ENCODE assay signal across 25 cellular contexts in genomic region chr13:36945078-36945477, GRCh38. TPM values are rescaled to one million over a fixed set of nuclear protein-coding genes. Genes with fewer than 3 reads are reported as not detected.
A peak's percentile ranks its signal among the peaks of the same experiment; 100 is the strongest.
DNase-seq lines count a peak whose midpoint lies in the region; ATAC-seq and TF ChIP-seq lines count a peak whose summit lies in the region.
"Had no signal": no experiment of that assay in that cellular context is flagged by ENCODE, and none has a peak within 500 bp of the region (broad histone marks: within the 10 kb centered on the region; RNA-seq: fewer than 3 reads in every experiment).

No MANE protein-coding gene starts in this region.

- no peak for DNase-seq in MCF 10A (ENCODE audit: unreplicated experiment)
- no peak for DNase-seq in breast epithelium (ENCODE audit: low spot score in 2 of 2)
- peak; percentile 52 for DNase-seq in dermis blood vessel endothelial cell
- peak; percentile 66 for DNase-seq in islet precursor cell
- no peak for DNase-seq in NCI-H526 treated with DMSO at 0.1 percent for 48 hours (lab: John Stamatoyannopoulos, UW)
- DNase-seq in epidermal melanocyte (ENCODE audit: insufficient read length, low spot score) = no peak
- no peak for DNase-seq in amygdala (lab: John Stamatoyannopoulos, UW)
- DNase-seq: ACHN, BE2C, GDM1, HCEC 1CT, MG63, NCI-H1048, NCI-H1417, NCI-H1694 treated with DMSO at 0.1 percent for 48 hours, NCI-H2081, NCI-H2227 treated with DMSO at 0.1 percent for 48 hours, NCI-H69, Right ventricle myocardium superior, RPMI8226 had no signal

- no peak for ATAC-seq in GM21529 (IDR thresholded peaks at IDR 0.05; ENCODE audit: unreplicated experiment)
- ATAC-seq: GM12878, K562 had no signal

- POLR2A ChIA-PET in MCF 10A (lab: Yijun Ruan, JAX) = interaction anchor here (0.8 kb wide), 1 partner anchor 15 kb away, joined by 5 read pairs; no protein-coding TSS in a partner anchor

- no peaks in the 10 kb centered on the region for H3K4me1 ChIP-seq in breast epithelium
- H3K4me1 ChIP-seq: BE2C, SJSA1 had no signal

- no peaks in the 10 kb centered on the region for H3K27me3 ChIP-seq in breast epithelium
- H3K27me3 ChIP-seq: BE2C, MG63, SJSA1 had no signal

- no peaks in the 10 kb centered on the region for H3K9me3 Mint-ChIP-seq in MCF 10A (ENCODE audit: unreplicated experiment)

- H3K27ac ChIP-seq in breast epithelium = no peak overlapping the region
- H3K27ac ChIP-seq: 22Rv1, SJSA1 had no signal

- H3K4me1 Mint-ChIP-seq in MCF 10A (ENCODE audit: insufficient read depth, unreplicated experiment) = no peaks in the 10 kb centered on the region

- intact Hi-C loops in MCF 10A (cut with micrococcal nuclease) = no loop called here
- intact Hi-C loops in breast epithelium (cut with DNase I; ENCODE audit: low total_unique reads) = no loop called here

- peaks cover 30% of the 10 kb centered on the region for H3K36me3 Mint-ChIP-seq in MCF 10A (ENCODE audit: insufficient read depth, unreplicated experiment)

- H3K27me3 Mint-ChIP-seq in MCF 10A (ENCODE audit: insufficient read depth, unreplicated experiment) = no peaks in the 10 kb centered on the region

- TF ChIP-seq POLR2A in breast epithelium (IDR thresholded peaks at IDR 0.05) = no peak

- no peak overlapping the region for H3K4me3 Mint-ChIP-seq in MCF 10A (ENCODE audit: unreplicated experiment)

- CTCF ChIA-PET in MCF 10A (lab: Yijun Ruan, JAX) = interaction anchor here (0.6 to 2.1 kb wide), 2 partner anchors 65 to 86 kb away, joined by 3 to 5 read pairs; no protein-coding TSS in a partner anchor

- no peaks in the 10 kb centered on the region for H3K9me3 ChIP-seq in breast epithelium
- H3K9me3 ChIP-seq: BE2C, MG63, SJSA1 had no signal

- H3K27ac Mint-ChIP-seq in MCF 10A (ENCODE audit: low read depth, unreplicated experiment) = peak overlapping the region; percentile 3

- no peak overlapping the region for H3K4me3 ChIP-seq in breast epithelium
- H3K4me3 ChIP-seq: GM12878, K562, MG63, SJSA1 had no signal

- BruUV-seq in MCF 10A (replicated peaks; lab: Mats Ljungman, UMichigan) = no TSS peak

- TF ChIP-seq CTCF in MCF 10A (IDR thresholded peaks at IDR 0.05; ENCODE audit: unreplicated experiment) (no peak), breast epithelium (IDR thresholded peaks at IDR 0.05) (no peak)

- no peaks in the 10 kb centered on the region for H3K36me3 ChIP-seq in breast epithelium

RNA-seq across cellular contexts. Expression of gene SMAD9, which starts 25.0 kb away (rescaled TPM):
- 0.98 and 1.6 TPM in 2 replicates for total RNA-seq in MCF 10A (2022)
- total RNA-seq in breast epithelium = 1 to 10 TPM; 5.3 to 7.5 (median 5.9) TPM
- 11.1 and 24.9 TPM in 2 replicates for total RNA-seq in dermis blood vessel endothelial cell
- total RNA-seq: GM12878 had no signal

RNA-seq across cellular contexts. Expression of gene ALG5, which starts 54.1 kb away (rescaled TPM):
- total RNA-seq in MCF 10A (2022) (43.7 and 51.2 TPM in 2 replicates), breast epithelium (10 to 100 TPM; 32.6 to 37.0 (median 32.8) TPM), dermis blood vessel endothelial cell (36.4 and 44.6 TPM in 2 replicates)

RNA-seq across cellular contexts. Expression of gene EXOSC8, which starts 55.5 kb away (rescaled TPM):
- total RNA-seq in MCF 10A (2022) (99.4 and 126 TPM in 2 replicates), breast epithelium (10 to 100 TPM; 16.3 to 38.8 (median 31.5) TPM), dermis blood vessel endothelial cell (26.9 and 46.9 TPM in 2 replicates)

Comparison
In these comparisons a context has a peak if more than half of its experiments do, and no peak if none do; other contexts are left out.
1. DNase-seq: peak in dermis blood vessel endothelial cell (single experiment) and islet precursor cell (single experiment); none in MCF 10A (single experiment), breast epithelium (0 of 2), NCI-H526 treated with DMSO at 0.1 percent for 48 hours (single experiment), epidermal melanocyte (single experiment) and amygdala (0 of 56).